ENCODE assay signal across 9 cellular contexts in the genomic region with DNA sequence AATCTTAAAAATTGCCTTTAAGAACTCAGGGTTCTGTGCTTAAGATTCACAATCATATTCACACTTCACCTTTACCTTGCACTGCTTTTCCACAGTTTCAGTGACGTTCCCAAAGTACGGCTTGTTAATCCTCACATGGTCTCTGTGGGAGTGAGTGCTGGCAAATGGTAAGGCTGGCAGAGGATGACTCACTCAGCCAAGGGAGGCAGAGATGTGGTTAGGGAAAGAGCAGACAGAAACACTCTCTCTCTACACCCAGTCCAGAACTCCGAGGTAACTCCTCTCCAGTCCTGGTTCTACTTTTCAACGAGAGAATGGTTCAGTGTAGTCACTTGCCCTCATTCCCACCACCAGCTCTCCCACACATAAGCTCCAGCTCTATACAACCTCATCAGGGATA. TPM values are rescaled to one million over a fixed set of nuclear protein-coding genes. Genes with fewer than 3 reads are reported as not detected.
DNase-seq lines count a peak whose midpoint lies in the region.
"Had no signal": no experiment of that assay in that cellular context is flagged by ENCODE, and none has a peak within 500 bp of the region (broad histone marks: within the 10 kb centered on the region; RNA-seq: fewer than 3 reads in every experiment).

No MANE protein-coding gene starts in this region.

- H3K36me3 Mint-ChIP-seq in activated naive CD8-positive, alpha-beta T cell treated with anti-CD3 and anti-CD28 coated beads for 36 hours, result peaks cover 80% of the 10 kb centered on the region

- peaks cover 8% of the 10 kb centered on the region for H3K9me3 Mint-ChIP-seq in activated naive CD8-positive, alpha-beta T cell treated with anti-CD3 and anti-CD28 coated beads for 36 hours
- H3K9me3 Mint-ChIP-seq: IgD-negative memory B cell had no signal

- DNase-seq in ACHN (peak; percentile 71), HK-2 (ENCODE audit: unreplicated experiment) (peak; percentile 28), inferior parietal cortex (ENCODE audit: extremely low spot score) (peak; percentile 63), DMS153 treated with DMSO at 0.1 percent for 48 hours (lab: John Stamatoyannopoulos, UW; ENCODE audit: unreplicated experiment) (no peak), iPS-NIHi7 (ENCODE audit: extremely low spot score) (no peak), activated gamma-delta T cell treated with Interleukin-2 at 50 U/mL for 16 hours (no peak)
- no peak for DNase-seq in activated naive CD8-positive, alpha-beta T cell treated with anti-CD3 and anti-CD28 coated beads for 36 hours
- no peak for DNase-seq in stimulated activated naive CD4-positive, alpha-beta T cell treated with Interleukin-2 at 50 U/mL for 16 hours (lab: John Stamatoyannopoulos, UW)

- no peak overlapping the region for H3K4me3 Mint-ChIP-seq in activated naive CD8-positive, alpha-beta T cell treated with anti-CD3 and anti-CD28 coated beads for 36 hours
- H3K4me3 Mint-ChIP-seq: IgD-negative memory B cell had no signal

- peaks cover 82% of the 10 kb centered on the region for H3K4me1 Mint-ChIP-seq in activated naive CD8-positive, alpha-beta T cell treated with anti-CD3 and anti-CD28 coated beads for 36 hours

- in situ Hi-C loops in ACHN (cut with HindIII; ENCODE audit: low pct_ligation_motif_present, low pct_unique_long_range_greater_than_20kb, low sequenced_read_pairs), result no loop called here

- H3K27ac Mint-ChIP-seq in activated naive CD8-positive, alpha-beta T cell treated with anti-CD3 and anti-CD28 coated beads for 36 hours, result peak overlapping the region; percentile 38
- H3K27ac Mint-ChIP-seq: IgD-negative memory B cell had no signal

- no peaks in the 10 kb centered on the region for H3K27me3 Mint-ChIP-seq in activated naive CD8-positive, alpha-beta T cell treated with anti-CD3 and anti-CD28 coated beads for 36 hours
- H3K27me3 Mint-ChIP-seq: IgD-negative memory B cell had no signal

RNA-seq across cellular contexts. Expression of a gene that starts 33.1 kb away (rescaled TPM):
- 10 to 100 TPM; 42.7 to 46.6 TPM for total RNA-seq in activated naive CD8-positive, alpha-beta T cell treated with anti-CD3 and anti-CD28 coated beads for 36 hours

Comparison
In these comparisons a context has a peak if more than half of its experiments do, and no peak if none do; other contexts are left out.
1. DNase-seq: peak in ACHN (single experiment), HK-2 (single experiment) and inferior parietal cortex (single experiment); none in activated naive CD8-positive, alpha-beta T cell treated with anti-CD3 and anti-CD28 coated beads for 36 hours (single experiment), DMS153 treated with DMSO at 0.1 percent for 48 hours (single experiment), iPS-NIHi7 (single experiment), activated gamma-delta T cell treated with Interleukin-2 at 50 U/mL for 16 hours (single experiment) and stimulated activated naive CD4-positive, alpha-beta T cell treated with Interleukin-2 at 50 U/mL for 16 hours (single experiment).